In genomic region chr16:81696136-81696958, GRCh38 we compare ENCODE assay signal across 11 cellular contexts.
DNase-seq lines count a peak whose midpoint lies in the region; ATAC-seq and TF ChIP-seq lines count a peak whose summit lies in the region.
"Had no signal": no experiment of that assay in that cellular context is flagged by ENCODE, and none has a peak within 500 bp of the region (broad histone marks: within the 10 kb centered on the region; RNA-seq: fewer than 3 reads in every experiment).

No MANE protein-coding gene starts in this region.

- peaks cover 37% of the 10 kb centered on the region for H3K36me3 ChIP-seq in right atrium auricular region
- H3K36me3 ChIP-seq: ovary had no signal

- POLR2A ChIA-PET in naive thymus-derived CD8-positive, alpha-beta T cell (lab: Charles Lee): no interaction called here

- H3K27me3 Mint-ChIP-seq in effector memory CD8-positive, alpha-beta T cell: no peaks in the 10 kb centered on the region
- H3K27me3 Mint-ChIP-seq in naive thymus-derived CD8-positive, alpha-beta T cell: no peaks in the 10 kb centered on the region
- H3K27me3 Mint-ChIP-seq in CD14-positive monocyte (ENCODE audit: low read depth in 3 of 3): no peaks in the 10 kb centered on the region

- ATAC-seq in Right ventricle myocardium inferior: peak; percentile 47
- no peak for ATAC-seq in effector memory CD8-positive, alpha-beta T cell (replicated peaks)
- no peak for ATAC-seq in naive thymus-derived CD8-positive, alpha-beta T cell
- ATAC-seq in GM19395 (IDR thresholded peaks at IDR 0.05; ENCODE audit: unreplicated experiment): no peak

- no peaks in the 10 kb centered on the region for H3K27me3 ChIP-seq in right atrium auricular region
- H3K27me3 ChIP-seq: ovary had no signal

- H3K4me3 ChIP-seq in right atrium auricular region: peak overlapping the region in 1 of 2 donors; percentile 12
- H3K4me3 ChIP-seq: ovary had no signal

- intact Hi-C loops in Right ventricle myocardium inferior (cut with DNase I) (loop anchor here (5.0 kb wide), 1 partner anchor 294 kb away; no protein-coding TSS in a partner anchor), CD14-positive monocyte (cut with micrococcal nuclease) (no loop called here)

- no peak overlapping the region for H3K4me3 Mint-ChIP-seq in effector memory CD8-positive, alpha-beta T cell
- H3K4me3 Mint-ChIP-seq in naive thymus-derived CD8-positive, alpha-beta T cell: peak overlapping the region in 1 of 10 donors; percentile 29
- H3K4me3 Mint-ChIP-seq in CD14-positive monocyte: no peak overlapping the region

- H3K27ac ChIP-seq in right atrium auricular region: no peak overlapping the region

- no peak for DNase-seq in Right ventricle myocardium inferior (ENCODE audit: missing footprints)
- DNase-seq in right atrium auricular region (ENCODE audit: low spot score): no peak
- no peak for DNase-seq in effector memory CD8-positive, alpha-beta T cell
- no peak for DNase-seq in naive thymus-derived CD8-positive, alpha-beta T cell
- no peak for DNase-seq in cerebellum (ENCODE audit: low spot score)
- no peak for DNase-seq in CD14-positive monocyte (ENCODE audit: low spot score)
- DNase-seq in NCI-H345 (lab: John Stamatoyannopoulos, UW): no peak
- DNase-seq: NCI-H2081 treated with DMSO at 0.1 percent for 48 hours, T1000 had no signal

- peaks cover 42% of the 10 kb centered on the region for H3K36me3 Mint-ChIP-seq in effector memory CD8-positive, alpha-beta T cell (ENCODE audit: insufficient read depth)
- peaks cover 0 to 71% (median 15%) of the 10 kb centered on the region in 3 donors for H3K36me3 Mint-ChIP-seq in naive thymus-derived CD8-positive, alpha-beta T cell
- peaks cover 92 to 100% of the 10 kb centered on the region in 2 donors for H3K36me3 Mint-ChIP-seq in CD14-positive monocyte

- no peaks in the 10 kb centered on the region for H3K9me3 Mint-ChIP-seq in effector memory CD8-positive, alpha-beta T cell
- no peaks in the 10 kb centered on the region for H3K9me3 Mint-ChIP-seq in naive thymus-derived CD8-positive, alpha-beta T cell
- no peaks in the 10 kb centered on the region for H3K9me3 Mint-ChIP-seq in CD14-positive monocyte

- peak overlapping the region; percentile 33 to 54 for H3K27ac Mint-ChIP-seq in effector memory CD8-positive, alpha-beta T cell
- peak overlapping the region in 6 of 10 donors; percentile 33 to 90 (median 68) for H3K27ac Mint-ChIP-seq in naive thymus-derived CD8-positive, alpha-beta T cell
- H3K27ac Mint-ChIP-seq in CD14-positive monocyte: peak overlapping the region in 3 of 7 donors; percentile 47 to 82 (median 78)

- H3K4me1 ChIP-seq in right atrium auricular region: peaks cover 0 to 42% of the 10 kb centered on the region in 2 donors

- H3K9me3 ChIP-seq in right atrium auricular region: no peaks in the 10 kb centered on the region
- H3K9me3 ChIP-seq: ovary had no signal

- H3K4me1 Mint-ChIP-seq in effector memory CD8-positive, alpha-beta T cell (ENCODE audit: low read depth in 2 of 2): peaks cover 3 to 10% of the 10 kb centered on the region in 2 donors
- H3K4me1 Mint-ChIP-seq in naive thymus-derived CD8-positive, alpha-beta T cell: peaks cover 0 to 2% (median 0%) of the 10 kb centered on the region in 4 donors
- no peaks in the 10 kb centered on the region for H3K4me1 Mint-ChIP-seq in CD14-positive monocyte

- TF ChIP-seq CTCF in right atrium auricular region (IDR thresholded peaks at IDR 0.05) (no peak), CD14-positive monocyte (IDR thresholded peaks at IDR 0.05) (no peak)
